8 cellular contexts compared by ENCODE assay signal in genomic region chr5:112976432-112977309, GRCh38. TPM values are rescaled to one million over a fixed set of nuclear protein-coding genes. Genes with fewer than 3 reads are reported as not detected.
DNase-seq lines count a peak whose midpoint lies in the region; ATAC-seq, FAIRE-seq and TF ChIP-seq lines count a peak whose summit lies in the region.

Gene DCP2 (plus strand): TSS chr5:112976798. CDS start chr5:112976934, 136 bp downstream.

- 0% methylated on average over 61 to 75 of the region's 75 CpGs for WGBS in psoas muscle, 3 donors

- H3K27ac Mint-ChIP-seq in T-helper 2 cell treated with Interferon-gamma antibody and Interleukin-4, amounts not matched to agents 5 μg/mL and 100 μg/mL, for 36 hours: peak within 1 kb of the TSS; percentile 96

- DNase-seq in NCI-H1930 (lab: John Stamatoyannopoulos, UW) (peak; percentile 89 to 92), ascending aorta (ENCODE audit: low spot score in 2 of 2) (peak; percentile 89 to 97), right atrium auricular region (ENCODE audit: low spot score) (peak; percentile 97), psoas muscle (peak; percentile 95 to 97), urothelium cell line (ENCODE audit: low spot score) (peak; percentile 98)
- DNase-seq in T-helper 2 cell treated with Interferon-gamma antibody and Interleukin-4, amounts not matched to agents 5 μg/mL and 100 μg/mL, for 36 hours (ENCODE audit: low spot score): peak; percentile 96

- ATAC-seq in GM18502 (IDR thresholded peaks at IDR 0.05; ENCODE audit: poor library complexity, unreplicated experiment) (peak; percentile 98), HG02970 (IDR thresholded peaks at IDR 0.05; ENCODE audit: low FRiP score, unreplicated experiment) (peak; percentile 99), psoas muscle (peak; percentile 96 to 99 (median 99))

- H3K9me3 Mint-ChIP-seq in T-helper 2 cell treated with Interferon-gamma antibody and Interleukin-4, amounts not matched to agents 5 μg/mL and 100 μg/mL, for 36 hours: no peaks in the 10 kb centered on the region

- TF ChIP-seq CTCF in ascending aorta (IDR thresholded peaks at IDR 0.05) (no peak), right atrium auricular region (IDR thresholded peaks at IDR 0.05) (no peak), psoas muscle (IDR thresholded peaks at IDR 0.05) (no peak)

- no peak for FAIRE-seq in urothelium cell line (lab: Jason Lieb, UNC)

- H3K4me3 Mint-ChIP-seq in T-helper 2 cell treated with Interferon-gamma antibody and Interleukin-4, amounts not matched to agents 5 μg/mL and 100 μg/mL, for 36 hours: peak within 1 kb of the TSS; percentile 99

- H3K27me3 Mint-ChIP-seq in T-helper 2 cell treated with Interferon-gamma antibody and Interleukin-4, amounts not matched to agents 5 μg/mL and 100 μg/mL, for 36 hours (ENCODE audit: low read depth): no peaks in the 10 kb centered on the region

- H3K9me3 ChIP-seq in ascending aorta (no peaks in the 10 kb centered on the region), right atrium auricular region (no peaks in the 10 kb centered on the region), psoas muscle (no peaks in the 10 kb centered on the region)

- peak within 1 kb of the TSS; percentile 94 to 96 for H3K4me3 ChIP-seq in ascending aorta
- H3K4me3 ChIP-seq in right atrium auricular region: peak within 1 kb of the TSS; percentile 89 to 93
- peak within 1 kb of the TSS; percentile 82 for H3K4me3 ChIP-seq in psoas muscle

- intact Hi-C loops in ascending aorta (cut with DNase I) (loop anchor here (1.0 to 10.0 kb wide), 5 partner anchors 54 to 814 kb away; partner anchors contain the start of genes REEP5 and SRP19), psoas muscle (cut with DNase I) (loop anchor here in 1 of 2 donors (5.0 kb wide), 1 partner anchor 114 kb away; the partner anchor contains the start of gene SRP19)

- H3K4me1 ChIP-seq in ascending aorta (peaks cover 0 to 21% of the 10 kb centered on the region in 2 donors), right atrium auricular region (peaks cover 0 to 31% of the 10 kb centered on the region in 2 donors), psoas muscle (peaks cover 37% of the 10 kb centered on the region)

- H3K27me3 ChIP-seq in ascending aorta (no peaks in the 10 kb centered on the region), right atrium auricular region (no peaks in the 10 kb centered on the region), psoas muscle (ENCODE audit: insufficient read depth in 3 of 3, low read length in 2 of 3) (no peaks in the 10 kb centered on the region)

- H3K36me3 ChIP-seq in ascending aorta: no peaks in the 10 kb centered on the region
- H3K36me3 ChIP-seq in right atrium auricular region: no peaks in the 10 kb centered on the region
- H3K36me3 ChIP-seq in psoas muscle (ENCODE audit: insufficient read depth in 1 of 2, low read depth in 1 of 2): no peaks in the 10 kb centered on the region

- peak within 1 kb of the TSS; percentile 87 to 92 for H3K27ac ChIP-seq in ascending aorta
- peak within 1 kb of the TSS; percentile 91 to 93 for H3K27ac ChIP-seq in right atrium auricular region
- peak within 1 kb of the TSS; percentile 90 for H3K27ac ChIP-seq in psoas muscle

- H3K4me1 Mint-ChIP-seq in T-helper 2 cell treated with Interferon-gamma antibody and Interleukin-4, amounts not matched to agents 5 μg/mL and 100 μg/mL, for 36 hours (ENCODE audit: low read depth): peaks cover 41% of the 10 kb centered on the region

- peaks cover 19% of the 10 kb centered on the region for H3K36me3 Mint-ChIP-seq in T-helper 2 cell treated with Interferon-gamma antibody and Interleukin-4, amounts not matched to agents 5 μg/mL and 100 μg/mL, for 36 hours (ENCODE audit: low read depth)

RNA-seq across cellular contexts. Expression of gene DCP2, which starts in this region (rescaled TPM):
- 24.6 TPM for total RNA-seq in ascending aorta
- 10 to 100 TPM; 10.8 to 12.8 TPM for total RNA-seq in right atrium auricular region
- total RNA-seq in psoas muscle: 10 to 100 TPM; 20.2 to 41.7 (median 29.9) TPM
- polyA plus RNA-seq in psoas muscle: 1 to 10 TPM; 4.0 to 8.7 (median 5.1) TPM

Comparison
In these comparisons a context has a peak if more than half of its experiments do, and no peak if none do; other contexts are left out.
1. Peak in every context shown above with its lines: DNase-seq, ATAC-seq, H3K4me3 ChIP-seq and H3K27ac ChIP-seq.